In the genomic region with DNA sequence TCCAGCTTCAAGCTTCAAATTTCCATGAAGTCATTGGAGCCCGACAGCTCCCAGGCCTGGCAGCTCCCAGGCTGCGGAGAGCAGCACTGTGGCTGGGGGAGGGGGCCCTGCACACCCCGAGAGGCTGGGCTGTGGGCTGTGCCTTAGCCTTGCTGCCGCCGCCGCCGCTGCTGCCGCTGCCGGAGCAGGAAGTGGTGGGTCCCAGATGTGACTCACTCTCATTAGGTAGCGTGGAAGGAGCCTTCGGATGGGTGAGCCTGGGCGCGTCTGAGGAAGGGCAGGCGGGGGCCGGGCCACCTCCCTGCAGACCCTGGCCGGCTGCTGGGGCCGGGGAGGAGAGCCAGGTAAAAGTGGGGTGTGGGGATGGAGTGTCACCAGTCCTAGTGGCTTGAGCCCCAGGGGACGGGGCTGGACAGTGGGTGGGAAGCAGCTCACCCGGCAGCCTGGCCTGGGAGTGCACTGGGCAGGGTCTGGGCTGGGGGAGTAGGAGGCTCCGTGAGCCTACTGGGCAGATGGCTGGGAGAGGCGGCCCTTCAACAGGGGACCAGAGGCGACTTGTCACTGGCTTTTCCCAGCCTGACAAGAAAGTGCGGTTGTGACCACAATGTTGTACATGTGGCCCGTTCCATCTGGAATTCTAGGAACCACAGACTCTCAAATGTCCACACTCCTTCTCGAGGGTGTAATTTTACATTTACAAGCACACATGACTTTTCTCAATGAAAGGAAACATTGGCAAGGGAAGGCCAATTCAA, we compare ENCODE assay signal across 8 cellular contexts. TPM values are rescaled to one million over a fixed set of nuclear protein-coding genes. Genes with fewer than 3 reads are reported as not detected.
DNase-seq lines count a peak whose midpoint lies in the region; ATAC-seq and TF ChIP-seq lines count a peak whose summit lies in the region.

Gene ADCY7 (plus strand): TSS at position 215 of the 755 bp plus-strand sequence. CDS start 21,629 bp downstream, outside the sequence.

- H3K4me1 Mint-ChIP-seq in neural crest cell, result peaks cover 26% of the 10 kb centered on the region

- no peaks in the 10 kb centered on the region for H3K36me3 Mint-ChIP-seq in neural crest cell (ENCODE audit: low read depth)

- peaks cover 17% of the 10 kb centered on the region for H3K27me3 Mint-ChIP-seq in neural crest cell (ENCODE audit: low read depth)

- DNase-seq in NCI-H510A (lab: John Stamatoyannopoulos, UW) (peak; percentile 65), neural crest cell (ENCODE audit: low read depth, low spot score) (no peak), NCI-H2081 treated with DMSO at 0.1 percent for 48 hours (lab: John Stamatoyannopoulos, UW) (no peak)
- peak; percentile 57 to 70 (median 65) for DNase-seq in activated CD8-positive, alpha-beta memory T cell treated with anti-CD3 and anti-CD28 coated beads for 48 hours (ENCODE audit: low read depth in 2 of 3, low spot score in 2 of 3)

- no peaks in the 10 kb centered on the region for H3K9me3 Mint-ChIP-seq in neural crest cell

- H3K9me3 ChIP-seq in esophagus (ENCODE audit: control insufficient read depth in 2 of 2, insufficient read depth in 1 of 2, low read depth in 1 of 2, low read length in 1 of 2), result no peaks in the 10 kb centered on the region

- no peaks in the 10 kb centered on the region for H3K36me3 ChIP-seq in esophagus (ENCODE audit: control insufficient read depth in 2 of 2, insufficient read depth in 2 of 2, low read length in 1 of 2)

- peaks cover 7 to 12% of the 10 kb centered on the region in 2 donors for H3K4me1 ChIP-seq in esophagus (ENCODE audit: control insufficient read depth in 2 of 2, insufficient read depth in 2 of 2, low read length in 1 of 2)

- H3K4me3 Mint-ChIP-seq in neural crest cell, result no peak within 1 kb of the TSS

- 15 to 25% methylated on average over 24 to 25 of the region's 25 CpGs for WGBS in esophagus, 2 donors

- TF ChIP-seq CTCF in neural crest cell (conservative IDR thresholded peaks at IDR 0.05) (no peak), subcutaneous adipose tissue (IDR thresholded peaks at IDR 0.05; ENCODE audit: low read depth) (no peak)

- no peaks in the 10 kb centered on the region for H3K27me3 ChIP-seq in esophagus (ENCODE audit: control insufficient read depth in 1 of 2, insufficient read depth in 2 of 2, low read length in 2 of 2)

- ATAC-seq in GM18499 (IDR thresholded peaks at IDR 0.05; ENCODE audit: insufficient read depth, unreplicated experiment) (peak; percentile 49), HG02763 (IDR thresholded peaks at IDR 0.05; ENCODE audit: unreplicated experiment) (peak; percentile 84)

- H3K27ac Mint-ChIP-seq in neural crest cell (ENCODE audit: unreplicated experiment), result peak within 1 kb of the TSS; percentile 12

- peak within 1 kb of the TSS; percentile 24 to 41 for H3K4me3 ChIP-seq in esophagus (ENCODE audit: low read depth in 1 of 2, low read length in 2 of 2)

- H3K27ac ChIP-seq in esophagus (ENCODE audit: low read depth in 2 of 2, low read length in 1 of 2), result peak within 1 kb of the TSS; percentile 62 to 79

RNA-seq across cellular contexts. Expression of gene ADCY7, which starts in this region (rescaled TPM):
- 1 to 10 TPM; 8.9 to 9.5 TPM for polyA plus RNA-seq in esophagus
- total RNA-seq in neural crest cell (6.9 and 8.8 TPM in 2 replicates), subcutaneous adipose tissue (10 to 100 TPM; 16.6 to 42.3 (median 29.1) TPM)

Comparison
In these comparisons a context has a peak if more than half of its experiments do, and no peak if none do; other contexts are left out.
1. DNase-seq: peak in NCI-H510A (single experiment) and activated CD8-positive, alpha-beta memory T cell treated with anti-CD3 and anti-CD28 coated beads for 48 hours (3 of 3); none in neural crest cell (single experiment) and NCI-H2081 treated with DMSO at 0.1 percent for 48 hours (single experiment).